In the genomic region with DNA sequence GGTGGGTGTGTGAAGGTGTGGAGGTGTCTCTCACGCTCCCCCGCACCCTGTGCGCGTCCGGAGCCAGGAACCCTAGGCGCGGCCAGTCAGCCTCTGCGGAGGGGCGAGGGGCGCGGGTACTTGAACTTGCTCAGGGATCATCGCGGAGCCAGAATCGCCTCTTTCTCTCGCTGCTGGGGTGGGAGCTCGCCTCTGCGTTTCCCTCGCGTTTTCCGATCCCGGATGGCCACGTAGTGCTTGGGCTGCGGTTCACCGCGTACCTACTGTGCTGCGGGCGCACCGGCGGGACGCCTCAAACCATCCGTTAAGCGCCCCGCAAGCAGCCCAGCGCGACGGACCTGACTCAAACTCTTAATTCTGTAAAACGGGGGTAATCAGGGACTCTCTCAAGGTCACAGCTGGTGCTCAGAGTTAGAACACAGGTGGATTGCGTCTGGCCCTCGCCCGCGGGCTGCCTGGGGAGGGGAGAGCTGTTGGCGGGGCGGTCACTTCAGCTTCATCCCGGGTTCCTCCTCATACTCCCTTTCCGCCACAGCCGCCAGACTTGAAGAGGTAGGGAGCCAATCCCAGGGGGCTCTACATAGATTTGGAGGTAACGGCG, we compare ENCODE assay signal across 9 cellular contexts. TPM values are rescaled to one million over a fixed set of nuclear protein-coding genes. Genes with fewer than 3 reads are reported as not detected.
A peak's percentile ranks its signal among the peaks of the same experiment; 100 is the strongest.
DNase-seq lines count a peak whose midpoint lies in the region; FAIRE-seq and TF ChIP-seq lines count a peak whose summit lies in the region.
"Had no signal": no experiment of that assay in that cellular context is flagged by ENCODE, and none has a peak within 500 bp of the region (broad histone marks: within the 10 kb centered on the region; RNA-seq: fewer than 3 reads in every experiment).

No MANE protein-coding gene starts in this region.

- peak overlapping the region; percentile 36 to 73 (median 51) for H3K4me3 ChIP-seq in esophagus squamous epithelium
- H3K4me3 ChIP-seq in osteoblast (ENCODE audit: insufficient read depth, low read length) = no peak overlapping the region

- TF ChIP-seq POLR2A in esophagus squamous epithelium (IDR thresholded peaks at IDR 0.05) = no peak

- peaks cover 12 to 28% (median 17%) of the 10 kb centered on the region in 3 donors for H3K4me1 ChIP-seq in esophagus squamous epithelium
- H3K4me1 ChIP-seq in osteoblast (ENCODE audit: insufficient read depth, low read length) = no peaks in the 10 kb centered on the region

- DNase-seq in DMS 273 (lab: John Stamatoyannopoulos, UW; ENCODE audit: unreplicated experiment) = peak; percentile 41
- DNase-seq in DMS 273 treated with DMSO at 0.1 percent for 48 hours (lab: John Stamatoyannopoulos, UW) = no peak
- peak; percentile 65 for DNase-seq in NCI-H69 (lab: John Stamatoyannopoulos, UW)
- no peak for DNase-seq in esophagus squamous epithelium (lab: John Stamatoyannopoulos, UW)
- peak; percentile 60 for DNase-seq in osteoblast (ENCODE audit: insufficient read length, low spot score, missing footprints)
- no peak for DNase-seq in SW480 (ENCODE audit: low spot score)
- DNase-seq in HTR-8/SVneo (ENCODE audit: insufficient read length, low spot score) = no peak
- DNase-seq in OCI-M2 (lab: John Stamatoyannopoulos, UW; ENCODE audit: unreplicated experiment) = no peak

- TF ChIP-seq CTCF in esophagus squamous epithelium (IDR thresholded peaks at IDR 0.05) (no peak), osteoblast (IDR thresholded peaks at IDR 0.05; ENCODE audit: extremely low read depth, low read depth, low read length) (no peak)

- 37% methylated on average over 3 of the region's 48 CpGs; no CpG with 5 or more reads in 1 of the 2 donors for whole genome bisulfite sequencing in esophagus squamous epithelium, 2 donors

- FAIRE-seq in HTR-8/SVneo (lab: Jason Lieb, UNC) = no peak
- FAIRE-seq: A204.1 had no signal

- intact Hi-C loops in esophagus squamous epithelium (cut with DNase I) = no loop called here

- peaks cover 7 to 92% (median 18%) of the 10 kb centered on the region in 4 donors for H3K27me3 ChIP-seq in esophagus squamous epithelium
- H3K27me3 ChIP-seq in osteoblast (ENCODE audit: insufficient read depth, low read length) = peaks cover 60% of the 10 kb centered on the region

- H3K27ac ChIP-seq in esophagus squamous epithelium (peak overlapping the region in 3 of 4 donors; percentile 35 to 54 (median 41)), osteoblast (ENCODE audit: low read depth, low read length) (no peak overlapping the region)

- H4K20me1 ChIP-seq in osteoblast (ENCODE audit: insufficient read depth, low read length) = no peaks in the 10 kb centered on the region

- no peaks in the 10 kb centered on the region for H3K9me3 ChIP-seq in esophagus squamous epithelium
- no peaks in the 10 kb centered on the region for H3K9me3 ChIP-seq in osteoblast (ENCODE audit: low read depth, low read length)

- H3K36me3 ChIP-seq in esophagus squamous epithelium = no peaks in the 10 kb centered on the region
- no peaks in the 10 kb centered on the region for H3K36me3 ChIP-seq in osteoblast (ENCODE audit: insufficient read depth, low read length)

- H2AFZ ChIP-seq in osteoblast (ENCODE audit: low read length) = no peak overlapping the region

- no peaks in the 10 kb centered on the region for H3K79me2 ChIP-seq in osteoblast (ENCODE audit: insufficient read depth, low read length)

- H3K4me2 ChIP-seq in osteoblast (ENCODE audit: insufficient read depth, low read length) = peak overlapping the region; percentile 21

RNA-seq across cellular contexts. Expression of a gene that starts 0.7 kb away (rescaled TPM):
- total RNA-seq in esophagus squamous epithelium = 1 to 10 TPM in 3 of 4 donors, under 1 TPM in 1; 0.66 to 3.1 (median 2.6) TPM
- under 0.01 TPM in 2 replicates for total RNA-seq in osteoblast

Comparison
In these comparisons a context has a peak if more than half of its experiments do, and no peak if none do; other contexts are left out.
1. DNase-seq: peak in DMS 273 (single experiment), NCI-H69 (single experiment) and osteoblast (single experiment); none in DMS 273 treated with DMSO at 0.1 percent for 48 hours (single experiment), esophagus squamous epithelium (single experiment), SW480 (single experiment), HTR-8/SVneo (single experiment) and OCI-M2 (single experiment).